Comparison of ENCODE assay signal across 24 cellular contexts in the genomic region with DNA sequence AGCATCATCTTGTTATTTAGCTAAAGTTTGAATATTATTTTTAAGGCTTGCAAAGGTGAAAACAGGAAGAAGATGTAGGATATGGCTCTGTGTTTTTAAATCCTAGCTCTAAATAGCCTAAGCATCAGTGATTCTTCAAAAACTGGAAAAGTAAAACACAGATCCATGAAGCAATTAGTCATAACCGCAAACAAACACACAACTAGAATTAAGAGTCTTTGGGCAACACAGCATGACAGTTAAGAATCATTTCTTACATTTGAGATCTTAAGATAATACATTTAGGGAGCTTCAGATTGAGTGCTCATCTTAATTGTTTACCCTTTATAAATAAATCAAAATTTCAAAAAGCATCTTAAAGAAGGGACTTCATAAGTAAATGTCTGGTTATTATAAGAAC.
"Had no signal": no experiment of that assay in that cellular context is flagged by ENCODE, and none has a peak within 500 bp of the region (broad histone marks: within the 10 kb centered on the region; RNA-seq: fewer than 3 reads in every experiment).

No MANE protein-coding gene starts in this region.

- DNase-seq: KBM-7, MG63, NCI-H1092, NCI-H1105 treated with DMSO at 0.1 percent for 48 hours, NCI-H1417 treated with DMSO at 0.1 percent for 48 hours, NCI-H146, NCI-H187, NCI-H2029, NCI-H2081 treated with DMSO at 0.1 percent for 48 hours, NCI-H2171, NCI-H226, NCI-H446, NCI-H510A, NCI-H524 treated with DMSO at 0.1 percent for 48 hours, NCI-H69, NCI-H774, SHP77 treated with DMSO at 0.1 percent for 48 hours, T-cell had no signal

- H3K4me3 Mint-ChIP-seq: IgD-negative memory B cell; T-cell; T-helper 1 cell treated with Interleukin-12 subunit alpha and Interleukin-12 subunit beta and Interleukin-4 antibody, amounts not matched to agents 30 μg/mL and 1 μg/mL, for 36 hours had no signal

- H3K4me1 Mint-ChIP-seq: IgD-negative memory B cell, T-cell had no signal

- H3K27me3 Mint-ChIP-seq: IgD-negative memory B cell, T-cell had no signal

- H3K9me3 Mint-ChIP-seq: IgD-negative memory B cell; T-cell; T-helper 1 cell treated with Interleukin-12 subunit alpha and Interleukin-12 subunit beta and Interleukin-4 antibody, amounts not matched to agents 30 μg/mL and 1 μg/mL, for 36 hours had no signal

- ATAC-seq: Panc1, Right ventricle myocardium inferior, T-cell had no signal

- H3K27ac Mint-ChIP-seq: IgD-negative memory B cell; T-cell; T-helper 1 cell treated with Interleukin-12 subunit alpha and Interleukin-12 subunit beta and Interleukin-4 antibody, amounts not matched to agents 30 μg/mL and 1 μg/mL, for 36 hours had no signal

- H3K4me3 ChIP-seq: MG63, SJSA1, SK-N-MC had no signal
